9 cellular contexts compared by ENCODE assay signal in the genomic region with DNA sequence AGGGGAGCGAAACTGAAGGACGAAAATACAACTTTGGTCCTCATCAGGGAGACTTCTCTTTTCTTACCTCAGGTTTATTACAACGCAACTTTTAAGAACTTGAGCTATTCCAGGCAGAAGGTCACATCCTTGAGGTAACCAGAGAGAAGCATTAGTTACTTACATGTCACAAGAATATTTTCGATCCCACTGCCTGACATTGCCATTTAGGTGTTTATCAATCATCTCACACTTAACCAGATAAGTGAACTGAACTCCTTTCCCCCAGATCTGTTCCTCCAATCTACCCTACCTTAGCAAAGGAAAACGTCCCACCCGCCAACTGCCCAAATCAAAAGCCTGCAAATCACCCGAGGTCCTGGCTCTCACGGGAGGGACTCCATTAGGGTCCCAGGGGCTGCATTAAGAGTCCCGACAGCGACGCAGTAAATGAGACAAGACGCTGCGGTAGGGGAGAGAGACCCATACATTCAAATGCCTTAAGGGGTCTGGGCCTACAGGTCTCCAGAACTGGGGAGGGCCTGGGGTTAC. TPM values are rescaled to one million over a fixed set of nuclear protein-coding genes. Genes with fewer than 3 reads are reported as not detected.
DNase-seq lines count a peak whose midpoint lies in the region; FAIRE-seq and TF ChIP-seq lines count a peak whose summit lies in the region.
"Had no signal": no experiment of that assay in that cellular context is flagged by ENCODE, and none has a peak within 500 bp of the region (broad histone marks: within the 10 kb centered on the region; RNA-seq: fewer than 3 reads in every experiment).

No MANE protein-coding gene starts in this region.

- 28 to 36% (median 29%) methylated on average over 13 of the region's 13 CpGs for WGBS in stomach, 5 donors

- H3K9me3 ChIP-seq in iPS-18a (ENCODE audit: control insufficient read depth, low read depth, low read length), result no peaks in the 10 kb centered on the region
- peaks cover 0 to 23% (median 10%) of the 10 kb centered on the region in 4 donors for H3K9me3 ChIP-seq in stomach

- peak overlapping the region; percentile 54 for H3K4me3 ChIP-seq in WI38 (ENCODE audit: low read depth, low read length)
- H3K4me3 ChIP-seq in iPS-18a (ENCODE audit: low read length), result peak overlapping the region; percentile 65
- H3K4me3 ChIP-seq in stomach, result peak overlapping the region; percentile 49 to 66 (median 55)

- H3K9ac ChIP-seq in iPS-18a (ENCODE audit: low read length), result peak overlapping the region; percentile 71

- no peak overlapping the region for H3K27ac ChIP-seq in iPS-18a (ENCODE audit: low read length)
- peak overlapping the region in 1 of 5 donors; percentile 34 for H3K27ac ChIP-seq in stomach

- H3K4me1 ChIP-seq in iPS-18a (ENCODE audit: control insufficient read depth, low read depth, low read length), result no peaks in the 10 kb centered on the region
- H3K4me1 ChIP-seq in stomach, result peaks cover 0 to 18% (median 12%) of the 10 kb centered on the region in 4 donors

- H3K36me3 ChIP-seq in iPS-18a (ENCODE audit: control insufficient read depth, low read depth, low read length) (peaks cover 28% of the 10 kb centered on the region), stomach (no peaks in the 10 kb centered on the region)

- no peak for TF ChIP-seq POLR2A in stomach (IDR thresholded peaks at IDR 0.05)

- intact Hi-C loops in stomach (cut with DNase I; ENCODE audit: low total_unique reads), result no loop called here

- TF ChIP-seq EP300 in stomach (IDR thresholded peaks at IDR 0.05), result no peak

- peaks cover 18% of the 10 kb centered on the region for H3K27me3 ChIP-seq in iPS-18a (ENCODE audit: control insufficient read depth, insufficient read depth, low read length)
- peaks cover 0 to 13% (median 8%) of the 10 kb centered on the region in 3 donors for H3K27me3 ChIP-seq in stomach

- DNase-seq in NOMO-1 treated with DMSO at 0.1 percent for 48 hours (lab: John Stamatoyannopoulos, UW; ENCODE audit: unreplicated experiment), result peak; percentile 4
- DNase-seq in NOMO-1 treated with dmso at 0.1 percent for 144 hours (lab: John Stamatoyannopoulos, UW; ENCODE audit: unreplicated experiment), result no peak
- DNase-seq in stomach, result no peak
- DNase-seq in urothelium cell line (ENCODE audit: low spot score), result no peak
- no peak for DNase-seq in hepatic stellate cell (ENCODE audit: low spot score)
- no peak for DNase-seq in GOT3 (lab: John Stamatoyannopoulos, UW)

- no peak for FAIRE-seq in urothelium cell line (lab: Jason Lieb, UNC)

- TF ChIP-seq CTCF in WI38 (IDR thresholded peaks at IDR 0.05; ENCODE audit: low read depth, low read length), result no peak
- TF ChIP-seq CTCF in stomach (IDR thresholded peaks at IDR 0.05), result no peak

RNA-seq across cellular contexts. Expression of a gene that starts 0.7 kb away (rescaled TPM):
- total RNA-seq in stomach, result 1 to 10 TPM in 1 of 5 donors, under 1 TPM in 3, not detected in 1; under 0.01 to 1.3 (median 0.57) TPM
- polyA plus RNA-seq in stomach, result under 1 TPM; 0.10 to 0.15 (median 0.12) TPM

RNA-seq across cellular contexts. Expression of a gene that starts 12.3 kb away (rescaled TPM):
- not detected for total RNA-seq in stomach
- not detected for polyA plus RNA-seq in stomach
- total RNA-seq: pulmonary artery endothelial cell had no signal

RNA-seq across cellular contexts. Expression of a gene that starts 51.3 kb away (rescaled TPM):
- total RNA-seq in stomach, result not detected
- polyA plus RNA-seq in stomach, result not detected
- total RNA-seq: pulmonary artery endothelial cell had no signal
